Comparison of ENCODE assay signal across 16 cellular contexts in genomic region chr9:83154821-83155220, GRCh38.
DNase-seq lines count a peak whose midpoint lies in the region; ATAC-seq, FAIRE-seq and TF ChIP-seq lines count a peak whose summit lies in the region.
"Had no signal": no experiment of that assay in that cellular context is flagged by ENCODE, and none has a peak within 500 bp of the region (broad histone marks: within the 10 kb centered on the region; RNA-seq: fewer than 3 reads in every experiment).

No MANE protein-coding gene starts in this region.

- H3K79me2 ChIP-seq in astrocyte (ENCODE audit: insufficient read depth, low read length): no peaks in the 10 kb centered on the region

- H3K27ac Mint-ChIP-seq in astrocyte (ENCODE audit: unreplicated experiment): peak overlapping the region; percentile 94
- no peak overlapping the region for H3K27ac Mint-ChIP-seq in activated naive CD8-positive, alpha-beta T cell treated with anti-CD3 and anti-CD28 coated beads for 36 hours
- H3K27ac Mint-ChIP-seq in CD4-positive, alpha-beta T cell: no peak overlapping the region

- H2AFZ ChIP-seq in astrocyte (ENCODE audit: low read depth, low read length): no peak overlapping the region

- POLR2A ChIA-PET in CD4-positive, alpha-beta T cell (lab: Charles Lee): no interaction called here

- no peaks in the 10 kb centered on the region for H4K20me1 ChIP-seq in astrocyte (ENCODE audit: insufficient read depth, low read length)
- H4K20me1 ChIP-seq: BLaER1 treated with 17β-estradiol and CSF1 and Interleukin-3, amounts not matched to agents 10 nM and 100 nM had no signal

- TF ChIP-seq CTCF in astrocyte (IDR thresholded peaks at IDR 0.05; ENCODE audit: insufficient read depth, low read depth, low read length): no peak
- no peak for TF ChIP-seq CTCF in CD4-positive, alpha-beta T cell (IDR thresholded peaks at IDR 0.05)

- intact Hi-C loops in CD4-positive, alpha-beta T cell (cut with DNase I, micrococcal nuclease): no loop called here

- no peak for FAIRE-seq in astrocyte (lab: Jason Lieb, UNC)

- no peaks in the 10 kb centered on the region for H3K9me3 ChIP-seq in astrocyte (ENCODE audit: insufficient read depth, low read depth, low read length)
- H3K9me3 ChIP-seq in CD4-positive, alpha-beta T cell (ENCODE audit: control insufficient read depth, low read length): no peaks in the 10 kb centered on the region
- H3K9me3 ChIP-seq: left ventricle myocardium inferior had no signal

- H3K4me1 Mint-ChIP-seq in astrocyte (ENCODE audit: low read depth, unreplicated experiment): peaks cover 31% of the 10 kb centered on the region
- H3K4me1 Mint-ChIP-seq in activated naive CD8-positive, alpha-beta T cell treated with anti-CD3 and anti-CD28 coated beads for 36 hours: no peaks in the 10 kb centered on the region
- no peaks in the 10 kb centered on the region for H3K4me1 Mint-ChIP-seq in CD4-positive, alpha-beta T cell (ENCODE audit: low read depth)
- H3K4me1 Mint-ChIP-seq: central memory CD8-positive, alpha-beta T cell; stimulated activated naive CD8-positive, alpha-beta T cell treated with anti-CD3 and anti-CD28 coated beads, Interleukin-15, amount 100 ng/mL, for 72 hours had no signal

- H3K27me3 Mint-ChIP-seq in astrocyte (ENCODE audit: low read depth, unreplicated experiment): no peaks in the 10 kb centered on the region
- H3K27me3 Mint-ChIP-seq in activated naive CD8-positive, alpha-beta T cell treated with anti-CD3 and anti-CD28 coated beads for 36 hours: no peaks in the 10 kb centered on the region
- no peaks in the 10 kb centered on the region for H3K27me3 Mint-ChIP-seq in CD4-positive, alpha-beta T cell
- H3K27me3 Mint-ChIP-seq: central memory CD8-positive, alpha-beta T cell; stimulated activated naive CD8-positive, alpha-beta T cell treated with anti-CD3 and anti-CD28 coated beads, Interleukin-15, amount 100 ng/mL, for 72 hours had no signal

- H3K27ac ChIP-seq in astrocyte (ENCODE audit: low read depth, low read length): peak overlapping the region; percentile 52
- H3K27ac ChIP-seq in CD4-positive, alpha-beta T cell (ENCODE audit: low read depth, low read length): no peak overlapping the region
- H3K27ac ChIP-seq: BLaER1 treated with 17β-estradiol and CSF1 and Interleukin-3, amounts not matched to agents 10 nM and 100 nM; left ventricle myocardium inferior had no signal

- no peaks in the 10 kb centered on the region for H3K36me3 ChIP-seq in astrocyte (ENCODE audit: insufficient read depth, low read length)
- H3K36me3 ChIP-seq: BLaER1 treated with 17β-estradiol and CSF1 and Interleukin-3, amounts not matched to agents 10 nM and 100 nM; left ventricle myocardium inferior had no signal

- peaks cover 20% of the 10 kb centered on the region for H3K4me1 ChIP-seq in astrocyte (ENCODE audit: insufficient read depth, low read length)
- H3K4me1 ChIP-seq: BLaER1 treated with 17β-estradiol and CSF1 and Interleukin-3, amounts not matched to agents 10 nM and 100 nM; left ventricle myocardium inferior had no signal

- no peaks in the 10 kb centered on the region for H3K36me3 Mint-ChIP-seq in astrocyte (ENCODE audit: low read depth, unreplicated experiment)
- H3K36me3 Mint-ChIP-seq in activated naive CD8-positive, alpha-beta T cell treated with anti-CD3 and anti-CD28 coated beads for 36 hours: no peaks in the 10 kb centered on the region
- no peaks in the 10 kb centered on the region for H3K36me3 Mint-ChIP-seq in CD4-positive, alpha-beta T cell (ENCODE audit: low read depth)

- H3K4me2 ChIP-seq in astrocyte (ENCODE audit: low read length): peak overlapping the region; percentile 60
- H3K4me2 ChIP-seq: BLaER1 treated with 17β-estradiol and CSF1 and Interleukin-3, amounts not matched to agents 10 nM and 100 nM had no signal

- H3K4me3 Mint-ChIP-seq in astrocyte (ENCODE audit: unreplicated experiment): no peak overlapping the region
- no peak overlapping the region for H3K4me3 Mint-ChIP-seq in activated naive CD8-positive, alpha-beta T cell treated with anti-CD3 and anti-CD28 coated beads for 36 hours
- H3K4me3 Mint-ChIP-seq in CD4-positive, alpha-beta T cell: no peak overlapping the region
- H3K4me3 Mint-ChIP-seq: central memory CD8-positive, alpha-beta T cell; stimulated activated naive CD8-positive, alpha-beta T cell treated with anti-CD3 and anti-CD28 coated beads, Interleukin-15, amount 100 ng/mL, for 72 hours had no signal

- no peak overlapping the region for H3K4me3 ChIP-seq in astrocyte (ENCODE audit: insufficient read depth, low read depth, low read length)
- H3K4me3 ChIP-seq: BLaER1 treated with 17β-estradiol and CSF1 and Interleukin-3, amounts not matched to agents 10 nM and 100 nM; left ventricle myocardium inferior had no signal

- no peaks in the 10 kb centered on the region for H3K27me3 ChIP-seq in astrocyte (ENCODE audit: insufficient read depth, low read length)
- H3K27me3 ChIP-seq in CD4-positive, alpha-beta T cell (ENCODE audit: control insufficient read depth, insufficient read depth, low read length): no peaks in the 10 kb centered on the region
- H3K27me3 ChIP-seq: BLaER1 treated with 17β-estradiol and CSF1 and Interleukin-3, amounts not matched to agents 10 nM and 100 nM had no signal

- peak overlapping the region; percentile 9 for H3K9ac ChIP-seq in astrocyte (ENCODE audit: low read length)
- H3K9ac ChIP-seq: BLaER1 treated with 17β-estradiol and CSF1 and Interleukin-3, amounts not matched to agents 10 nM and 100 nM had no signal

- H3K9me3 Mint-ChIP-seq in astrocyte (ENCODE audit: unreplicated experiment): peaks cover 3% of the 10 kb centered on the region
- no peaks in the 10 kb centered on the region for H3K9me3 Mint-ChIP-seq in activated naive CD8-positive, alpha-beta T cell treated with anti-CD3 and anti-CD28 coated beads for 36 hours
- no peaks in the 10 kb centered on the region for H3K9me3 Mint-ChIP-seq in CD4-positive, alpha-beta T cell

- ATAC-seq in GM18858 (IDR thresholded peaks at IDR 0.05; ENCODE audit: unreplicated experiment) (peak; percentile 31), HG03064 (IDR thresholded peaks at IDR 0.05; ENCODE audit: low read depth, unreplicated experiment) (peak; percentile 19)
- ATAC-seq in CD4-positive, alpha-beta T cell (ENCODE audit: poor library complexity): no peak
- ATAC-seq: activated CD4-positive, CD25-positive, alpha-beta regulatory T cell treated with anti-CD3 and anti-CD28 coated beads, Interleukin-2, amount 50 U/mL, for 24 hours; stimulated activated naive CD8-positive, alpha-beta T cell treated with anti-CD3 and anti-CD28 coated beads, Interleukin-15, amount 100 ng/mL, for 72 hours had no signal

- CTCF ChIA-PET in CD4-positive, alpha-beta T cell (lab: Charles Lee): no interaction called here

- DNase-seq in astrocyte (ENCODE audit: low read depth) (peak; percentile 92), non-pigmented ciliary epithelial cell (ENCODE audit: low read depth) (peak; percentile 63), NCI-H1694 treated with DMSO at 0.1 percent for 48 hours (lab: John Stamatoyannopoulos, UW) (no peak), NOMO-1 treated with dmso at 0.1 percent for 144 hours (lab: John Stamatoyannopoulos, UW; ENCODE audit: unreplicated experiment) (no peak)
- DNase-seq in activated naive CD8-positive, alpha-beta T cell treated with anti-CD3 and anti-CD28 coated beads for 36 hours: no peak
- DNase-seq in CD4-positive, alpha-beta T cell: no peak
- DNase-seq: left ventricle myocardium inferior; NCI-H510A treated with DMSO at 0.1 percent for 48 hours; occipital lobe; stimulated activated CD4-positive, alpha-beta T cell treated with anti-CD3 and anti-CD28 coated beads, Interleukin-2, amount 100 ng/mL, for 48 hours; stimulated activated naive CD8-positive, alpha-beta T cell treated with anti-CD3 and anti-CD28 coated beads, Interleukin-15, amount 100 ng/mL, for 72 hours had no signal

Comparison
In these comparisons a context has a peak if more than half of its experiments do, and no peak if none do; other contexts are left out.
1. DNase-seq: peak in astrocyte (single experiment) and non-pigmented ciliary epithelial cell (single experiment); none in NCI-H1694 treated with DMSO at 0.1 percent for 48 hours (single experiment), NOMO-1 treated with dmso at 0.1 percent for 144 hours (single experiment), activated naive CD8-positive, alpha-beta T cell treated with anti-CD3 and anti-CD28 coated beads for 36 hours (single experiment) and CD4-positive, alpha-beta T cell (0 of 10).